1 cellular context compared by ENCODE assay signal in genomic region chr16:72473631-72474030, GRCh38.
TF ChIP-seq lines count a peak whose summit lies in the region.

No MANE protein-coding gene starts in this region.

TF ChIP-seq in SK-N-SH, 30 proteins besides CTCF, POLR2A, EP300 and RAD21 (continued from another document):
- TF ChIP-seq NFIC (IDR thresholded peaks at IDR 0.05; ENCODE audit: borderline replicate concordance): no peak
- no peak for TF ChIP-seq SMC3 (IDR thresholded peaks at IDR 0.05; ENCODE audit: low read depth, low read length)
- no peak for TF ChIP-seq USF1 (IDR thresholded peaks at IDR 0.05; ENCODE audit: borderline replicate concordance, low read depth)
- no peak for TF ChIP-seq EZH2phosphoT487 (IDR thresholded peaks at IDR 0.05; ENCODE audit: borderline replicate concordance, low read depth)
- TF ChIP-seq ZBTB33 (IDR thresholded peaks at IDR 0.05; ENCODE audit: borderline replicate concordance, low read depth): no peak
- no peak for TF ChIP-seq RXRA (IDR thresholded peaks at IDR 0.05; ENCODE audit: borderline replicate concordance, low read depth)
TF ChIP-seq in SK-N-SH: peak in this region for 0.
